Comparison of ENCODE assay signal across 8 cellular contexts in genomic region chr12:57458665-57459054, GRCh38. TPM values are rescaled to one million over a fixed set of nuclear protein-coding genes. Genes with fewer than 3 reads are reported as not detected.
DNase-seq lines count a peak whose midpoint lies in the region; FAIRE-seq and TF ChIP-seq lines count a peak whose summit lies in the region.

No MANE protein-coding gene starts in this region.

- POLR2A ChIA-PET in BJ (lab: Charles Lee), result no interaction called here

- no peak overlapping the region for H3K27ac Mint-ChIP-seq in nephron progenitor cell

- intact Hi-C loops in dorsolateral prefrontal cortex (cut with DNase I), result no loop called here

- no peaks in the 10 kb centered on the region for H3K9me3 Mint-ChIP-seq in nephron progenitor cell

- no peak for DNase-seq in BJ (ENCODE audit: low read depth)
- DNase-seq in MG63, result no peak
- no peak for DNase-seq in dorsolateral prefrontal cortex
- DNase-seq in nephron progenitor cell, result no peak
- no peak for DNase-seq in amniotic stem cell (lab: John Stamatoyannopoulos, UW)
- no peak for DNase-seq in GM13977 (ENCODE audit: low spot score)
- no peak for DNase-seq in NCI-H345 treated with DMSO at 0.1 percent for 48 hours (lab: John Stamatoyannopoulos, UW; ENCODE audit: unreplicated experiment)
- DNase-seq in HTR-8/SVneo (ENCODE audit: insufficient read length, low spot score), result no peak

- H3K36me3 ChIP-seq in BJ (ENCODE audit: control insufficient read depth, insufficient read depth, low read length), result no peaks in the 10 kb centered on the region
- H3K36me3 ChIP-seq in MG63, result no peaks in the 10 kb centered on the region

- H3K27ac ChIP-seq in dorsolateral prefrontal cortex, result peak overlapping the region in 47 of 59 donors; percentile 2 to 90 (median 60)

- TF ChIP-seq CTCF in BJ (IDR thresholded peaks at IDR 0.05; ENCODE audit: insufficient read depth, low read depth, low read length) (no peak), dorsolateral prefrontal cortex (IDR thresholded peaks at IDR 0.05 in 54 of 56, conservative IDR thresholded peaks at IDR 0.05 in 2 of 56; ENCODE audit: low read depth in 1 of 56, partially characterized antibody in 56 of 56) (no peak), nephron progenitor cell (IDR thresholded peaks at IDR 0.05) (no peak), GM13977 (IDR thresholded peaks at IDR 0.05; ENCODE audit: extremely low read depth, insufficient read depth, missing control alignments) (no peak)

- no peaks in the 10 kb centered on the region for H3K36me3 Mint-ChIP-seq in nephron progenitor cell (ENCODE audit: low read depth)

- H3K27me3 ChIP-seq in BJ (ENCODE audit: control insufficient read depth, insufficient read depth, low read length) (no peaks in the 10 kb centered on the region), MG63 (peaks cover 10% of the 10 kb centered on the region), dorsolateral prefrontal cortex (peaks cover 0 to 15% (median 0%) of the 10 kb centered on the region in 45 donors)

- H3K4me3 ChIP-seq in BJ (ENCODE audit: low read depth, low read length) (peak overlapping the region; percentile 67), MG63 (peak overlapping the region; percentile 51), dorsolateral prefrontal cortex (peak overlapping the region; percentile 50 to 94 (median 72))

- H3K27me3 Mint-ChIP-seq in nephron progenitor cell (ENCODE audit: low read depth, poor library complexity), result peaks cover 38% of the 10 kb centered on the region

- CTCF ChIA-PET in BJ (lab: Yijun Ruan, JAX), result interaction anchor here (0.6 to 16.7 kb wide), 40 partner anchors 8 to 380 kb away, joined by 3 to 411 read pairs (median 4); partner anchors contain the start of genes ARHGAP9, DDIT3, NEMP1 and PIP4K2C

- in situ Hi-C loops in GM13977 (cut with MboI; ENCODE audit: low pct_unique_long_range_greater_than_20kb, low sequenced_read_pairs, unreplicated experiment), result loop anchor here (10.0 kb wide), 2 partner anchors 154 to 194 kb away; no protein-coding TSS in a partner anchor

- H3K4me1 Mint-ChIP-seq in nephron progenitor cell, result peaks cover 75% of the 10 kb centered on the region

- no peak for FAIRE-seq in HTR-8/SVneo (lab: Jason Lieb, UNC)

- no peaks in the 10 kb centered on the region for H3K9me3 ChIP-seq in MG63

- peak overlapping the region; percentile 88 for H3K4me3 Mint-ChIP-seq in nephron progenitor cell

RNA-seq across cellular contexts. Expression of gene GLI1, which starts 0.9 kb away (rescaled TPM):
- 5.9 and 9.0 TPM in 2 replicates for polyA plus RNA-seq in BJ (2011; rRNA removed)
- 6.7 and 11.8 TPM in 2 replicates for polyA minus RNA-seq in BJ (2011; rRNA and poly(A)+ RNA removed)
- 0.03 TPM in 1 of 2 replicates, not detected in the other for total RNA-seq in MG63 (2014; rRNA removed; shearing (Covaris generic); ENCODE audit: low replicate concordance)
- total RNA-seq in dorsolateral prefrontal cortex, result 10 to 100 TPM in 6 of 120 experiments, 1 to 10 TPM in 88, under 1 TPM in 25, not detected in 1; 0.15 to 12.1 (median 2.1) TPM

RNA-seq across cellular contexts. Expression of gene INHBE, which starts 3.6 kb away (rescaled TPM):
- polyA plus RNA-seq in BJ (2011; rRNA removed), result 23.1 and 23.9 TPM in 2 replicates
- 9.0 and 24.1 TPM in 2 replicates for polyA minus RNA-seq in BJ (2011; rRNA and poly(A)+ RNA removed)
- total RNA-seq in MG63 (2014; rRNA removed; shearing (Covaris generic); ENCODE audit: low replicate concordance), result 3.5 and 7.4 TPM in 2 replicates
- 1 to 10 TPM in 3 of 120 experiments, under 1 TPM in 26, not detected in 91; 0.17 to 2.6 (median 0.44) TPM for total RNA-seq in dorsolateral prefrontal cortex

RNA-seq across cellular contexts. Expression of gene ARHGAP9, which starts 21.0 kb away (rescaled TPM):
- 0.98 and 1.0 TPM in 2 replicates for polyA plus RNA-seq in BJ (2011; rRNA removed)
- 0.51 and 0.66 TPM in 2 replicates for polyA minus RNA-seq in BJ (2011; rRNA and poly(A)+ RNA removed)
- total RNA-seq in MG63 (2014; rRNA removed; shearing (Covaris generic); ENCODE audit: low replicate concordance), result not detected in 2 replicates
- total RNA-seq in dorsolateral prefrontal cortex, result 10 to 100 TPM in 108 of 120 experiments, 1 to 10 TPM in 12; 7.1 to 28.3 (median 14.6) TPM

RNA-seq across cellular contexts. Expression of gene INHBC, which starts 24.1 kb away (rescaled TPM):
- polyA plus RNA-seq in BJ (2011; rRNA removed), result 0.09 TPM in 1 of 2 replicates, not detected in the other
- not detected in 2 replicates for polyA minus RNA-seq in BJ (2011; rRNA and poly(A)+ RNA removed)
- total RNA-seq in MG63 (2014; rRNA removed; shearing (Covaris generic); ENCODE audit: low replicate concordance), result not detected in 2 replicates
- total RNA-seq in dorsolateral prefrontal cortex, result 1 to 10 TPM in 1 of 120 experiments, under 1 TPM in 16, not detected in 103; 0.17 to 1.1 (median 0.26) TPM

RNA-seq across cellular contexts. Expression of gene R3HDM2, which starts 27.8 kb away (rescaled TPM):
- polyA plus RNA-seq in BJ (2011; rRNA removed), result 12.6 and 27.4 TPM in 2 replicates
- 26.1 and 35.0 TPM in 2 replicates for polyA minus RNA-seq in BJ (2011; rRNA and poly(A)+ RNA removed)
- 8.2 and 8.7 TPM in 2 replicates for total RNA-seq in MG63 (2014; rRNA removed; shearing (Covaris generic); ENCODE audit: low replicate concordance)
- 100 to 1,000 TPM; 109 to 241 (median 155) TPM for total RNA-seq in dorsolateral prefrontal cortex
